ENCODE assay signal across 8 cellular contexts in the genomic region with DNA sequence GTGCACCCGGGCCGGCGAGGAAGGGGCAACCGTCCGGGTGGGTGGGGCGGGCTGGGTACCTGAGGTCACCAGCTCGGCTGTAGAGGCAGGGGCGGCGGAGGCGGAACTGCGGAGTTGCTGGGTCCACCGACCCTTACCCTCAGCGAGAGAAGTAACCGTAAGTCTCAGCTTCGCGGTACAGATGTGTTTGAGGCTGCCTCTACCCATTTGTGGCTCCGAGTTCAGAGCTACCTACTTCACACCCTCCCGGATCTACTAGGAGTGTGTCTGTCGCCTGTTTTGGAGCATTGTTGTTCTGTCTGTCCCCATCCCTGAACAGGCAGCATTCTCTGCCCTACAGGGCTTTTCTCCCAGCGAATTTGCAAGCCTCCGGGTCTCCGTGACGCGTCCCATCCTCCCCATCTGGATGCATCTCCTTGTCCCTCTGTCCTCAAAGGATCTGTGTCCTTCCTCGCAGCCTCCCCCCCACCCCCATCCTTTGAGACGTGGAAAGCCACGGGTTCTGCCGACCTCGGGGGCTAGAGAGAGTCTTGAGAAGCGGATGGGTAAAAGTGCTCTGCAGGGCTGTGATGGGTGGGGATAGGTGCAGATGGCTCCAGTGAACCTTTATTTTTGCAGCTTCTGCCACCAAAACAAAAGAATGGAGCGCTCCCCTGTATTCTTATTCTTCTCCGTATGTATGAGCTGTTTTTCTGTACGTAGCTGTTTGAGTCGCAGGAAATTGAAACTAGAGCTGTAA. TPM values are rescaled to one million over a fixed set of nuclear protein-coding genes. Genes with fewer than 3 reads are reported as not detected.
DNase-seq lines count a peak whose midpoint lies in the region; ATAC-seq and TF ChIP-seq lines count a peak whose summit lies in the region.

No MANE protein-coding gene starts in this region.

- H3K4me3 ChIP-seq in Jurkat, Clone E6-1 (ENCODE audit: low read length) = peak overlapping the region; percentile 75
- H3K4me3 ChIP-seq in WERI-Rb-1 (ENCODE audit: low read depth, low read length) = peak overlapping the region; percentile 87

- peak; percentile 21 for ATAC-seq in GM21786 (IDR thresholded peaks at IDR 0.05; ENCODE audit: unreplicated experiment)

- peak overlapping the region; percentile 89 for H3K27ac ChIP-seq in WERI-Rb-1

- no peak for TF ChIP-seq CTCF in WERI-Rb-1 (IDR thresholded peaks at IDR 0.05; ENCODE audit: low read depth, low read length)

- no peaks in the 10 kb centered on the region for H3K27me3 ChIP-seq in WERI-Rb-1 (ENCODE audit: insufficient read depth, low read depth, severe bottlenecking)

- H3K9me3 ChIP-seq in WERI-Rb-1 (ENCODE audit: severe bottlenecking) = no peaks in the 10 kb centered on the region

- DNase-seq in NCI-H82 (lab: John Stamatoyannopoulos, UW) = peak; percentile 64
- no peak for DNase-seq in NCI-H82 treated with DMSO at 0.1 percent for 48 hours (lab: John Stamatoyannopoulos, UW; ENCODE audit: unreplicated experiment)
- peak; percentile 22 for DNase-seq in Jurkat, Clone E6-1 (ENCODE audit: low read depth, low spot score)
- peak; percentile 31 for DNase-seq in WERI-Rb-1
- peak; percentile 36 for DNase-seq in effector CD8-positive, alpha-beta T cell (lab: John Stamatoyannopoulos, UW)
- DNase-seq in medulla oblongata (ENCODE audit: extremely low spot score) = peak; percentile 51
- DNase-seq in superior temporal gyrus (ENCODE audit: extremely low spot score) = peak; percentile 71

- H3K36me3 ChIP-seq in WERI-Rb-1 = no peaks in the 10 kb centered on the region; the same call in 1 of the 2 replicates

RNA-seq across cellular contexts. Expression of a gene that starts 0.8 kb away (rescaled TPM):
- 21.5 TPM for polyA plus RNA-seq in Jurkat, Clone E6-1 (2012; ENCODE audit: insufficient read depth, insufficient read length)

RNA-seq across cellular contexts. Expression of a gene that starts 0.8 kb away (rescaled TPM):
- 25.7 TPM for polyA plus RNA-seq in Jurkat, Clone E6-1 (2012; ENCODE audit: insufficient read depth, insufficient read length)
